Comparison of ENCODE assay signal across 1 cellular context in the genomic region with DNA sequence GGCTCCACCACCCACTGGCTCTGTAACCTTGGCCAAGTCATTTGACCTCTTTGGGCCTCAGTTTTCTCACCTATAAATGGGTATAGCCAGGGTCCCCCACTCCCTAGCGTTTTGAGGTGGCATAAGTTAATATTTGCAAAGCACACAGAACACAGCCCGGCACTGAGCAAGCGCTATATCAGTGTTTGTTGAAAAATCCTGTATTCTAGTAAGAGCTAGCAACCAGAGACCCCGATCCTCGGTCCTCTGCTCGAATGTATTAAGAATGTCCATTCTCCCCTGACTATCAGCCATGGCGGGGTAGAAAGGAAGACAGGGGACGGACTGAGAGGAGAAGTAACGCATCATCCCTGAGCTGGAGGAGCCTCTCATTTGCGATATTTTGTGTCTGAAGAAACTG.
TF ChIP-seq lines count a peak whose summit lies in the region.

No MANE protein-coding gene starts in this region.

TF ChIP-seq in HepG2, 621 proteins besides CTCF, POLR2A, EP300 and RAD21 (continued from another document):
- TF ChIP-seq, protein P1, sequence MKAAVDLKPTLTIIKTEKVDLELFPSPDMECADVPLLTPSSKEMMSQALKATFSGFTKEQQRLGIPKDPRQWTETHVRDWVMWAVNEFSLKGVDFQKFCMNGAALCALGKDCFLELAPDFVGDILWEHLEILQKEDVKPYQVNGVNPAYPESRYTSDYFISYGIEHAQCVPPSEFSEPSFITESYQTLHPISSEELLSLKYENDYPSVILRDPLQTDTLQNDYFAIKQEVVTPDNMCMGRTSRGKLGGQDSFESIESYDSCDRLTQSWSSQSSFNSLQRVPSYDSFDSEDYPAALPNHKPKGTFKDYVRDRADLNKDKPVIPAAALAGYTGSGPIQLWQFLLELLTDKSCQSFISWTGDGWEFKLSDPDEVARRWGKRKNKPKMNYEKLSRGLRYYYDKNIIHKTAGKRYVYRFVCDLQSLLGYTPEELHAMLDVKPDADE (CRISPR knock-in tag; IDR thresholded peaks at IDR 0.05): no peak
- no peak for TF ChIP-seq ZBTB1 (CRISPR knock-in tag; IDR thresholded peaks at IDR 0.05; ENCODE audit: borderline replicate concordance)
